In genomic region chr20:53803492-53804155, GRCh38 we compare ENCODE assay signal across 18 cellular contexts.
DNase-seq lines count a peak whose midpoint lies in the region; ATAC-seq, FAIRE-seq and TF ChIP-seq lines count a peak whose summit lies in the region.
"Had no signal": no experiment of that assay in that cellular context is flagged by ENCODE, and none has a peak within 500 bp of the region (broad histone marks: within the 10 kb centered on the region; RNA-seq: fewer than 3 reads in every experiment).

No MANE protein-coding gene starts in this region.

- ATAC-seq in WTC11 (no peak), HepG2 (no peak)
- ATAC-seq: GM23338 had no signal

- peak overlapping the region; percentile 40 for H3K4me3 Mint-ChIP-seq in Caco-2 (ENCODE audit: unreplicated experiment)
- H3K4me3 Mint-ChIP-seq in WTC11 = no peak overlapping the region
- no peak overlapping the region for H3K4me3 Mint-ChIP-seq in activated T-cell treated with anti-CD3 and anti-CD28 coated beads, Interleukin-2, amount 50 U/mL, for 24 hours
- H3K4me3 Mint-ChIP-seq: CD8-positive, alpha-beta memory T cell; GM23338 had no signal

- no peak for TF ChIP-seq RAD21 in HepG2 (CRISPR knock-in tag; IDR thresholded peaks at IDR 0.05)

- intact Hi-C loops in Caco-2 (cut with micrococcal nuclease; ENCODE audit: unreplicated experiment) (no loop called here), HepG2 (cut with micrococcal nuclease; ENCODE audit: unreplicated experiment) (loop anchor here (5.0 kb wide), 1 partner anchor 114 kb away; no protein-coding TSS in a partner anchor)

- TF ChIP-seq POLR2A in HepG2 (IDR thresholded peaks at IDR 0.05; ENCODE audit: insufficient read depth in 1 of 2, low read depth in 2 of 2, low read length in 2 of 2) = no peak

- peaks cover 50% of the 10 kb centered on the region for H3K4me1 ChIP-seq in Caco-2
- peaks cover 76% of the 10 kb centered on the region for H3K4me1 ChIP-seq in HepG2 (ENCODE audit: insufficient read depth, low read length)
- H3K4me1 ChIP-seq: BLaER1 had no signal

- H3K27ac ChIP-seq in HepG2 (ENCODE audit: extremely low read length, insufficient read depth, low read length) = no peak overlapping the region
- H3K27ac ChIP-seq: BLaER1 had no signal

- no peaks in the 10 kb centered on the region for H3K27me3 ChIP-seq in Caco-2 (replicated peaks; ENCODE audit: control insufficient read depth, insufficient read depth, low read length)
- H3K27me3 ChIP-seq in HepG2 (ENCODE audit: control insufficient read depth in 1 of 2, insufficient read depth in 2 of 2, low read length in 2 of 2) = no peaks in the 10 kb centered on the region
- H3K27me3 ChIP-seq: BLaER1 had no signal

- H3K9me3 Mint-ChIP-seq in Caco-2 (ENCODE audit: unreplicated experiment) (peaks cover 4% of the 10 kb centered on the region), WTC11 (no peaks in the 10 kb centered on the region)
- H3K9me3 Mint-ChIP-seq in activated T-cell treated with anti-CD3 and anti-CD28 coated beads, Interleukin-2, amount 50 U/mL, for 24 hours = no peaks in the 10 kb centered on the region
- H3K9me3 Mint-ChIP-seq: CD8-positive, alpha-beta memory T cell; GM23338 had no signal

- CTCF ChIA-PET in Caco-2 (lab: Charles Lee) = no interaction called here
- CTCF ChIA-PET in WTC11 (lab: Charles Lee) = no interaction called here
- CTCF ChIA-PET in HepG2 (lab: Yijun Ruan, JAX; ENCODE audit: low intra/inter-chr PET ratio, low total read pairs) = no interaction called here

- no peak overlapping the region for H3K4me2 ChIP-seq in HepG2 (ENCODE audit: low read depth, low read length)
- H3K4me2 ChIP-seq: BLaER1, GM23338 had no signal

- H3K4me1 Mint-ChIP-seq in Caco-2 (ENCODE audit: low read depth, unreplicated experiment) (peaks cover 61% of the 10 kb centered on the region), WTC11 (peaks cover 8% of the 10 kb centered on the region)
- H3K4me1 Mint-ChIP-seq in activated T-cell treated with anti-CD3 and anti-CD28 coated beads, Interleukin-2, amount 50 U/mL, for 24 hours (ENCODE audit: low read depth) = peaks cover 4% of the 10 kb centered on the region
- H3K4me1 Mint-ChIP-seq: CD8-positive, alpha-beta memory T cell had no signal

- no TSS peak for BruUV-seq in Caco-2 (replicated peaks; lab: Mats Ljungman, UMichigan)
- BruUV-seq in HepG2 (replicated peaks; lab: Mats Ljungman, UMichigan) = no TSS peak

- TF ChIP-seq EP300 in HepG2 (IDR thresholded peaks at IDR 0.05; ENCODE audit: low read depth in 2 of 2, low read length in 2 of 2) (no peak), HepG2 (CRISPR knock-in tag; IDR thresholded peaks at IDR 0.05; ENCODE audit: borderline replicate concordance) (no peak)

- in situ Hi-C loops in HepG2 (cut with HindIII; ENCODE audit: extremely low pct_ligation_motif_present, low pct_unique_long_range_greater_than_20kb) = no loop called here

- H3K36me3 Mint-ChIP-seq in Caco-2 (ENCODE audit: insufficient read depth, unreplicated experiment) = peaks cover 7% of the 10 kb centered on the region
- no peaks in the 10 kb centered on the region for H3K36me3 Mint-ChIP-seq in WTC11
- no peaks in the 10 kb centered on the region for H3K36me3 Mint-ChIP-seq in activated T-cell treated with anti-CD3 and anti-CD28 coated beads, Interleukin-2, amount 50 U/mL, for 24 hours (ENCODE audit: low read depth)
- H3K36me3 Mint-ChIP-seq: CD8-positive, alpha-beta memory T cell had no signal

- H3K27me3 Mint-ChIP-seq in Caco-2 (ENCODE audit: insufficient read depth, unreplicated experiment) (no peaks in the 10 kb centered on the region), WTC11 (ENCODE audit: low read depth) (no peaks in the 10 kb centered on the region)
- H3K27me3 Mint-ChIP-seq in activated T-cell treated with anti-CD3 and anti-CD28 coated beads, Interleukin-2, amount 50 U/mL, for 24 hours = no peaks in the 10 kb centered on the region
- H3K27me3 Mint-ChIP-seq: CD8-positive, alpha-beta memory T cell had no signal

- H3K27ac Mint-ChIP-seq in Caco-2 (ENCODE audit: unreplicated experiment) = peak overlapping the region; percentile 88
- 0 out of 2 replicates have a peak overlapping the region, but pooled peaks have one; percentile 34 for H3K27ac Mint-ChIP-seq in WTC11
- no peak overlapping the region for H3K27ac Mint-ChIP-seq in activated T-cell treated with anti-CD3 and anti-CD28 coated beads, Interleukin-2, amount 50 U/mL, for 24 hours
- H3K27ac Mint-ChIP-seq: GM23338 had no signal

- no peak overlapping the region for H3K9ac ChIP-seq in HepG2 (ENCODE audit: insufficient read depth, low read depth, low read length)
- H3K9ac ChIP-seq: BLaER1 had no signal

- POLR2A ChIA-PET in Caco-2 (lab: Charles Lee) (interaction anchor here (0.5 kb wide), 1 partner anchor 30 kb away, joined by 3 read pairs; no protein-coding TSS in a partner anchor), WTC11 (lab: Charles Lee) (no interaction called here), HepG2 (lab: Yijun Ruan, JAX) (interaction anchor here (0.8 kb wide), 1 partner anchor 21 kb away, joined by 3 read pairs; no protein-coding TSS in a partner anchor)

- H3K36me3 ChIP-seq in Caco-2 (ENCODE audit: control insufficient read depth, insufficient read depth, low read length) (no peaks in the 10 kb centered on the region), HepG2 (replicated peaks in 1 of 2; ENCODE audit: control insufficient read depth in 1 of 2, insufficient read depth in 2 of 2, low read length in 2 of 2) (no peaks in the 10 kb centered on the region)
- H3K36me3 ChIP-seq: BLaER1 had no signal

- TF ChIP-seq CTCF in Caco-2 (IDR thresholded peaks at IDR 0.05; ENCODE audit: insufficient read depth in 1 of 2, low read depth in 1 of 2, low read length in 1 of 2, severe bottlenecking in 1 of 2, unreplicated experiment in 1 of 2) (no peak), WTC11 (IDR thresholded peaks at IDR 0.05) (no peak), HepG2 (CRISPR knock-in tag; IDR thresholded peaks at IDR 0.05) (no peak)

- no peaks in the 10 kb centered on the region for H3K79me2 ChIP-seq in HepG2 (ENCODE audit: insufficient read depth, low read length)

- WGBS in HepG2 (ENCODE audit: low lambda C conversion rate) = 91% methylated on average over 6 of the region's 6 CpGs

- H3K9me3 ChIP-seq in Caco-2 (no peaks in the 10 kb centered on the region), HepG2 (ENCODE audit: low read length) (no peaks in the 10 kb centered on the region)
- H3K9me3 ChIP-seq: BLaER1 had no signal

- H2AFZ ChIP-seq in HepG2 (ENCODE audit: low read length) = no peak overlapping the region
- H2AFZ ChIP-seq: GM23338 had no signal

- H3K4me3 ChIP-seq in Caco-2 (ENCODE audit: low read depth, low read length) (no peak overlapping the region), HepG2 (replicated peaks in 1 of 3; ENCODE audit: insufficient read depth in 1 of 3, low read depth in 2 of 3, low read length in 3 of 3) (no peak overlapping the region)
- H3K4me3 ChIP-seq: BLaER1, GM23338 had no signal

- FAIRE-seq in HepG2 (lab: Jason Lieb, UNC) = no peak
- FAIRE-seq: A204.1, G401.6, GM12892 had no signal

- DNase-seq in Caco-2 (no peak), WTC11 (ENCODE audit: low spot score) (no peak), HepG2 (ENCODE audit: low spot score) (no peak), ureter (ENCODE audit: low spot score) (peak; percentile 6), A172 (ENCODE audit: low spot score) (no peak), AG08396 (ENCODE audit: low spot score) (no peak)
- DNase-seq in activated T-cell treated with anti-CD3 and anti-CD28 coated beads, Interleukin-2, amount 50 U/mL, for 24 hours = no peak
- DNase-seq: Calu3; CD8-positive, alpha-beta memory T cell; DMS79; H7; IMR-90; KG1 had no signal

- no peaks in the 10 kb centered on the region for H4K20me1 ChIP-seq in HepG2 (ENCODE audit: insufficient read depth, low read length)
- H4K20me1 ChIP-seq: BLaER1 had no signal

TF ChIP-seq in WTC11, 78 proteins besides CTCF, POLR2A, EP300 and RAD21 (continues in another document):
- TF ChIP-seq NFATC4 (CRISPR knock-in tag; IDR thresholded peaks at IDR 0.05) (no peak), KAT7 (CRISPR knock-in tag; IDR thresholded peaks at IDR 0.05; ENCODE audit: borderline replicate concordance) (no peak), ZNF121 (CRISPR knock-in tag; IDR thresholded peaks at IDR 0.05) (no peak; the same call in 1 of the 2 replicates), FOXJ3 (CRISPR knock-in tag; IDR thresholded peaks at IDR 0.05; ENCODE audit: borderline replicate concordance) (no peak)

TF ChIP-seq in HepG2, 621 proteins besides CTCF, POLR2A, EP300 and RAD21 (continues in another document):
- TF ChIP-seq ZNF710 (CRISPR knock-in tag; IDR thresholded peaks at IDR 0.05; ENCODE audit: borderline replicate concordance) (0 out of 2 replicates have a peak, but pooled peaks have one; percentile 1), RFXANK (CRISPR knock-in tag; IDR thresholded peaks at IDR 0.05) (no peak), ARNT2 (CRISPR knock-in tag; IDR thresholded peaks at IDR 0.05; ENCODE audit: low read depth) (0 out of 2 replicates have a peak, but pooled peaks have one; percentile 17), CHD4 (IDR thresholded peaks at IDR 0.05; ENCODE audit: borderline replicate concordance, low read length) (0 out of 2 replicates have a peak, but pooled peaks have one; percentile 42), ZSCAN5A (CRISPR knock-in tag; IDR thresholded peaks at IDR 0.05; ENCODE audit: borderline replicate concordance) (peak; percentile 24; the same call in 1 of the 2 replicates), ZNF614 (CRISPR knock-in tag; IDR thresholded peaks at IDR 0.05; ENCODE audit: borderline replicate concordance) (no peak)
